ENCODE assay signal across 15 cellular contexts in genomic region chr1:224494343-224494742, GRCh38. TPM values are rescaled to one million over a fixed set of nuclear protein-coding genes. Genes with fewer than 3 reads are reported as not detected.
DNase-seq lines count a peak whose midpoint lies in the region; ATAC-seq and TF ChIP-seq lines count a peak whose summit lies in the region.
"Had no signal": no experiment of that assay in that cellular context is flagged by ENCODE, and none has a peak within 500 bp of the region (broad histone marks: within the 10 kb centered on the region; RNA-seq: fewer than 3 reads in every experiment).

No MANE protein-coding gene starts in this region.

- POLR2A ChIA-PET in activated CD4-positive, alpha-beta T cell treated with anti-CD3 and anti-CD28 coated beads, Interleukin-2, amount 10 ng/mL, durations not matched to agents 7 days and 5 days (lab: Charles Lee) = no interaction called here

- no peaks in the 10 kb centered on the region for H4K20me1 ChIP-seq in mammary epithelial cell (ENCODE audit: insufficient read depth, low read length)

- no peak overlapping the region for H3K4me2 ChIP-seq in mammary epithelial cell (ENCODE audit: insufficient read depth, low read depth, low read length)

- no peak for ATAC-seq in HG03025 (IDR thresholded peaks at IDR 0.05; ENCODE audit: low FRiP score, unreplicated experiment)
- no peak for ATAC-seq in activated T-cell treated with anti-CD3 and anti-CD28 coated beads, Interleukin-2, amount 50 U/mL, for 72 hours (replicated peaks in 1 of 2)
- ATAC-seq: CD8-positive, alpha-beta T cell; HCT116; HepG2 had no signal

- H3K27ac Mint-ChIP-seq in activated CD4-positive, alpha-beta T cell treated with anti-CD3 and anti-CD28 coated beads, Interleukin-2, amount 10 ng/mL, durations not matched to agents 7 days and 5 days = peak overlapping the region; percentile 63
- H3K27ac Mint-ChIP-seq in nephron progenitor cell = peak overlapping the region; percentile 42
- H3K27ac Mint-ChIP-seq in activated T-cell treated with anti-CD3 and anti-CD28 coated beads, Interleukin-2, amount 50 U/mL, for 72 hours = no peak overlapping the region
- H3K27ac Mint-ChIP-seq: CD14-positive monocyte; CD8-positive, alpha-beta T cell had no signal

- H2AFZ ChIP-seq in mammary epithelial cell (ENCODE audit: low read depth, low read length) = no peak overlapping the region

- H3K4me3 Mint-ChIP-seq in activated CD4-positive, alpha-beta T cell treated with anti-CD3 and anti-CD28 coated beads, Interleukin-2, amount 10 ng/mL, durations not matched to agents 7 days and 5 days = no peak overlapping the region
- no peak overlapping the region for H3K4me3 Mint-ChIP-seq in nephron progenitor cell
- no peak overlapping the region for H3K4me3 Mint-ChIP-seq in activated T-cell treated with anti-CD3 and anti-CD28 coated beads, Interleukin-2, amount 50 U/mL, for 72 hours
- H3K4me3 Mint-ChIP-seq: CD14-positive monocyte; CD8-positive, alpha-beta T cell had no signal

- H3K36me3 Mint-ChIP-seq in activated CD4-positive, alpha-beta T cell treated with anti-CD3 and anti-CD28 coated beads, Interleukin-2, amount 10 ng/mL, durations not matched to agents 7 days and 5 days (ENCODE audit: low read depth) = peaks cover 6% of the 10 kb centered on the region
- peaks cover 14% of the 10 kb centered on the region for H3K36me3 Mint-ChIP-seq in nephron progenitor cell (ENCODE audit: low read depth)
- peaks cover 5 to 11% of the 10 kb centered on the region in 2 donors for H3K36me3 Mint-ChIP-seq in activated T-cell treated with anti-CD3 and anti-CD28 coated beads, Interleukin-2, amount 50 U/mL, for 72 hours (ENCODE audit: insufficient read depth in 2 of 2)
- H3K36me3 Mint-ChIP-seq: CD8-positive, alpha-beta T cell had no signal

- no TSS peak for BruUV-seq in mammary epithelial cell (replicated peaks; lab: Mats Ljungman, UMichigan)

- H3K36me3 ChIP-seq in colonic mucosa = no peaks in the 10 kb centered on the region
- no peaks in the 10 kb centered on the region for H3K36me3 ChIP-seq in mammary epithelial cell (ENCODE audit: insufficient read depth, low read length)

- no peaks in the 10 kb centered on the region for H3K27me3 Mint-ChIP-seq in activated CD4-positive, alpha-beta T cell treated with anti-CD3 and anti-CD28 coated beads, Interleukin-2, amount 10 ng/mL, durations not matched to agents 7 days and 5 days
- peaks cover 8% of the 10 kb centered on the region for H3K27me3 Mint-ChIP-seq in nephron progenitor cell (ENCODE audit: low read depth, poor library complexity)
- no peaks in the 10 kb centered on the region for H3K27me3 Mint-ChIP-seq in activated T-cell treated with anti-CD3 and anti-CD28 coated beads, Interleukin-2, amount 50 U/mL, for 72 hours (ENCODE audit: low read depth)

- no peaks in the 10 kb centered on the region for H3K79me2 ChIP-seq in mammary epithelial cell (ENCODE audit: insufficient read depth, low read length)

- 95% methylated on average over 2 of the region's 2 CpGs for WGBS in mammary epithelial cell (ENCODE audit: low coverage, missing lambda C conversion rate)

- TF ChIP-seq CTCF in colonic mucosa (IDR thresholded peaks at IDR 0.05) (no peak), nephron progenitor cell (IDR thresholded peaks at IDR 0.05) (no peak), mammary epithelial cell (conservative IDR thresholded peaks at IDR 0.05 in 1 of 2, IDR thresholded peaks at IDR 0.05 in 1 of 2; ENCODE audit: extremely low read depth in 1 of 2, insufficient read depth in 1 of 2, low read depth in 1 of 2, low read length in 2 of 2) (no peak)

- peaks cover 5% of the 10 kb centered on the region for H3K9me3 Mint-ChIP-seq in activated CD4-positive, alpha-beta T cell treated with anti-CD3 and anti-CD28 coated beads, Interleukin-2, amount 10 ng/mL, durations not matched to agents 7 days and 5 days
- H3K9me3 Mint-ChIP-seq in nephron progenitor cell = peaks cover 29% of the 10 kb centered on the region
- H3K9me3 Mint-ChIP-seq in activated T-cell treated with anti-CD3 and anti-CD28 coated beads, Interleukin-2, amount 50 U/mL, for 72 hours = peaks cover 3 to 5% of the 10 kb centered on the region in 2 donors
- H3K9me3 Mint-ChIP-seq: CD8-positive, alpha-beta T cell had no signal

- dilution Hi-C loops in mammary epithelial cell (cut with HindIII; ENCODE audit: low sequenced_read_pairs) = no loop called here

- CTCF ChIA-PET in activated CD4-positive, alpha-beta T cell treated with anti-CD3 and anti-CD28 coated beads, Interleukin-2, amount 10 ng/mL, durations not matched to agents 7 days and 5 days (lab: Charles Lee) = no interaction called here
- CTCF ChIA-PET in mammary epithelial cell (lab: Charles Lee; ENCODE audit: low non-redundant PET) = no interaction called here

- peaks cover 42% of the 10 kb centered on the region for H3K4me1 Mint-ChIP-seq in activated CD4-positive, alpha-beta T cell treated with anti-CD3 and anti-CD28 coated beads, Interleukin-2, amount 10 ng/mL, durations not matched to agents 7 days and 5 days
- peaks cover 18% of the 10 kb centered on the region for H3K4me1 Mint-ChIP-seq in nephron progenitor cell
- H3K4me1 Mint-ChIP-seq in activated T-cell treated with anti-CD3 and anti-CD28 coated beads, Interleukin-2, amount 50 U/mL, for 72 hours (ENCODE audit: low read depth) = peaks cover 36% of the 10 kb centered on the region

- intact Hi-C loops in colonic mucosa (cut with DNase I) (no loop called here), mammary epithelial cell (cut with micrococcal nuclease) (loop anchor here (10.0 kb wide), 1 partner anchor 790 kb away; no protein-coding TSS in a partner anchor)

- in situ Hi-C loops in mammary epithelial cell (cut with MboI; ENCODE audit: low sequenced_read_pairs in 2 of 2) = no loop called here

- peak overlapping the region; percentile 58 for H3K27ac ChIP-seq in colonic mucosa
- H3K27ac ChIP-seq in mammary epithelial cell (ENCODE audit: insufficient read depth, low read depth, low read length) = no peak overlapping the region
- H3K27ac ChIP-seq: 22Rv1 had no signal

- H3K9ac ChIP-seq in colonic mucosa (ENCODE audit: low read depth in 2 of 2, low read length in 2 of 2) (no peak overlapping the region), mammary epithelial cell (ENCODE audit: insufficient read depth, low read length) (no peak overlapping the region)

- H3K9me3 ChIP-seq in colonic mucosa (no peaks in the 10 kb centered on the region), mammary epithelial cell (replicated peaks; ENCODE audit: insufficient read depth, low read length) (no peaks in the 10 kb centered on the region)

- H3K4me3 ChIP-seq in colonic mucosa = no peak overlapping the region
- H3K4me3 ChIP-seq in mammary epithelial cell (replicated peaks in 1 of 3; ENCODE audit: insufficient read depth in 1 of 3, low read depth in 2 of 3, low read length in 3 of 3) = no peak overlapping the region

- H3K4me1 ChIP-seq in colonic mucosa (peaks cover 8% of the 10 kb centered on the region), mammary epithelial cell (ENCODE audit: insufficient read depth, low read length) (peaks cover 25% of the 10 kb centered on the region)

- H3K27me3 ChIP-seq in colonic mucosa (no peaks in the 10 kb centered on the region), mammary epithelial cell (ENCODE audit: insufficient read depth, low read length) (no peaks in the 10 kb centered on the region)

- DNase-seq in activated CD4-positive, alpha-beta T cell treated with anti-CD3 and anti-CD28 coated beads, Interleukin-2, amount 10 ng/mL, durations not matched to agents 7 days and 5 days = no peak
- DNase-seq in activated CD4-positive, alpha-beta T cell treated with anti-CD3 and anti-CD28 coated beads, Interleukin-2, amount 50 U/mL, for 1 hour = no peak
- DNase-seq in colonic mucosa = no peak
- no peak for DNase-seq in nephron progenitor cell
- no peak for DNase-seq in mammary epithelial cell
- no peak for DNase-seq in activated T-cell treated with anti-CD3 and anti-CD28 coated beads, Interleukin-2, amount 50 U/mL, for 72 hours
- DNase-seq: Caco-2; CD8-positive, alpha-beta T cell; DMS53; GF-D8 had no signal

RNA-seq across cellular contexts. Expression of gene WDR26, which starts 59.7 kb away (rescaled TPM):
- 10 to 100 TPM; 67.7 to 74.2 TPM for total RNA-seq in activated CD4-positive, alpha-beta T cell treated with anti-CD3 and anti-CD28 coated beads, Interleukin-2, amount 10 ng/mL, durations not matched to agents 7 days and 5 days
- total RNA-seq in colonic mucosa (10 to 100 TPM; 53.5 to 78.4 TPM), mammary epithelial cell (10 to 100 TPM; 56.5 to 74.5 TPM)
- 24.1 TPM for polyA plus RNA-seq in mammary epithelial cell
- 93.5 TPM for polyA minus RNA-seq in mammary epithelial cell
- total RNA-seq in activated T-cell treated with anti-CD3 and anti-CD28 coated beads, Interleukin-2, amount 50 U/mL, for 72 hours = 10 to 100 TPM; 82.2 to 92.2 TPM
